Comparison of ENCODE assay signal across 1 cellular context in genomic region chr6:27591660-27592059, GRCh38.
TF ChIP-seq lines count a peak whose summit lies in the region.

No MANE protein-coding gene starts in this region.

TF ChIP-seq in HepG2, 621 proteins besides CTCF, POLR2A, EP300 and RAD21 (continued from another document):
- TF ChIP-seq PRDM4 (CRISPR knock-in tag; IDR thresholded peaks at IDR 0.05; ENCODE audit: borderline replicate concordance) (no peak), REL (CRISPR knock-in tag; conservative IDR thresholded peaks at IDR 0.05) (no peak), ELK4 (CRISPR knock-in tag; IDR thresholded peaks at IDR 0.05; ENCODE audit: borderline replicate concordance) (no peak), ARNT2 (CRISPR knock-in tag; IDR thresholded peaks at IDR 0.05; ENCODE audit: low read depth) (0 out of 2 replicates have a peak, but pooled peaks have one; percentile 28), GMEB1 (CRISPR knock-in tag; IDR thresholded peaks at IDR 0.05; ENCODE audit: borderline replicate concordance) (no peak), HNF4A (CRISPR knock-in tag; IDR thresholded peaks at IDR 0.05) (peak; percentile 51), ZFP1 (CRISPR knock-in tag; IDR thresholded peaks at IDR 0.05) (peak; percentile 63; the same call in 1 of the 2 replicates), ZNF768 (CRISPR knock-in tag; IDR thresholded peaks at IDR 0.05) (no peak), FOXO4 (CRISPR knock-in tag; conservative IDR thresholded peaks at IDR 0.05) (no peak), ZNF737 (CRISPR knock-in tag; IDR thresholded peaks at IDR 0.05; ENCODE audit: borderline replicate concordance) (no peak), ZNF564 (CRISPR knock-in tag; IDR thresholded peaks at IDR 0.05) (no peak), ZNF644 (CRISPR knock-in tag; IDR thresholded peaks at IDR 0.05; ENCODE audit: low read depth) (no peak), KAT2B (IDR thresholded peaks at IDR 0.05; ENCODE audit: borderline replicate concordance, low read depth, low read length) (no peak), STAT6 (CRISPR knock-in tag; IDR thresholded peaks at IDR 0.05; ENCODE audit: borderline replicate concordance) (no peak), CBX2 (IDR thresholded peaks at IDR 0.05; ENCODE audit: low read depth, low read length) (no peak), CBX2 (CRISPR knock-in tag; IDR thresholded peaks at IDR 0.05; ENCODE audit: low read depth) (no peak), ZBTB20 (CRISPR knock-in tag; IDR thresholded peaks at IDR 0.05; ENCODE audit: borderline replicate concordance, low read depth) (no peak), RNF219 (CRISPR knock-in tag; IDR thresholded peaks at IDR 0.05) (no peak), SIX4 (CRISPR knock-in tag; IDR thresholded peaks at IDR 0.05) (no peak), NONO (IDR thresholded peaks at IDR 0.05) (no peak), NONO (CRISPR knock-in tag; conservative IDR thresholded peaks at IDR 0.05) (no peak; the same call in 1 of the 2 replicates), ADNP (CRISPR knock-in tag; IDR thresholded peaks at IDR 0.05) (no peak), BCL6 (CRISPR knock-in tag; IDR thresholded peaks at IDR 0.05) (no peak), PHF21A (CRISPR knock-in tag; IDR thresholded peaks at IDR 0.05) (no peak), CHD4 (IDR thresholded peaks at IDR 0.05; ENCODE audit: borderline replicate concordance, low read length) (peak; percentile 2; the same call in 1 of the 2 replicates), BRCA1 (CRISPR knock-in tag; IDR thresholded peaks at IDR 0.05) (0 out of 2 replicates have a peak, but pooled peaks have one; percentile 74), MTERF4 (CRISPR knock-in tag; IDR thresholded peaks at IDR 0.05) (no peak), RFX5 (IDR thresholded peaks at IDR 0.05; ENCODE audit: low read depth, low read length) (no peak), ZNF713 (CRISPR knock-in tag; IDR thresholded peaks at IDR 0.05) (no peak), IRX3 (CRISPR knock-in tag; IDR thresholded peaks at IDR 0.05; ENCODE audit: borderline replicate concordance, low read depth) (no peak), ZC3H4 (CRISPR knock-in tag; IDR thresholded peaks at IDR 0.05; ENCODE audit: borderline replicate concordance) (no peak), ZNF264 (CRISPR knock-in tag; IDR thresholded peaks at IDR 0.05) (no peak), NFE2L1 (CRISPR knock-in tag; IDR thresholded peaks at IDR 0.05; ENCODE audit: borderline replicate concordance) (no peak), HNF4G (IDR thresholded peaks at IDR 0.05; ENCODE audit: borderline replicate concordance, low read depth, low read length) (no peak), HNF4G (CRISPR knock-in tag; IDR thresholded peaks at IDR 0.05; ENCODE audit: borderline replicate concordance, low read depth) (no peak), ZNF280B (CRISPR knock-in tag; IDR thresholded peaks at IDR 0.05; ENCODE audit: borderline replicate concordance) (no peak), ZNF235 (CRISPR knock-in tag; IDR thresholded peaks at IDR 0.05; ENCODE audit: borderline replicate concordance) (no peak), RARG (CRISPR knock-in tag; IDR thresholded peaks at IDR 0.05; ENCODE audit: low read depth) (no peak), TFDP2 (CRISPR knock-in tag; IDR thresholded peaks at IDR 0.05) (no peak), TGIF2 (CRISPR knock-in tag; IDR thresholded peaks at IDR 0.05) (no peak)
